22 cellular contexts compared by ENCODE assay signal in the genomic region with DNA sequence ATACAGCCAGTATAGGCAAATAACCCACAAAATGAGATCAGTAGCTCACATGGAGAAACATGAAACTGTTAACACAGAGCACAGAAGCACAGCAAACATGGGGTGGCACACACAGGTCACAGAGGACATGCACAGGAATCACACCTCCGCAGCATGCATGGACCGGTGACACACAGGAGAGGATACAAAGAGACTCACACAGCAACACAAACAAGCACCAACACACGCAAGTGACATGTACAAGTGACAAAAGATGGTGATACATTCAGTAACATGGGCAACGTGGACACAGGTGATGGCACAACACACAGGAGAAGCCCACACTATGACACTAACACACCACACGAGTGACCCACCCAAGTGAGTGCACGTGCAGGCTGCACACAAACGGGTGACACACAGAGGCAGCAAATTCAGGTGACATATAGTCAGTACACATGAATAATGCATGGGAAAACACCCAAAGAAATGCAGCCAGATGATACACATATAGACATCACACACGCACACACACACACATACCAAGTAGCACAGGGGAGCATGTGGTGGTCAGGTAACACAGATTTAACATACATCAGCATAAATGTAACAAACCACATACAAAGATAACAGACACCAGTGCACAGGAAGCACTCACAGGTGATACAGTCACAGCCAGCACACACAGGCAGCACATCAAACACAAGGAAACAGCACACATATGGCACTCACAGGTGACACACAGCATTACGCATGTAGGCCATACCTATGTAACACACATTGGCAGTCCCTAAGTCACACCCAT.
"Had no signal": no experiment of that assay in that cellular context is flagged by ENCODE, and none has a peak within 500 bp of the region (broad histone marks: within the 10 kb centered on the region; RNA-seq: fewer than 3 reads in every experiment).

No MANE protein-coding gene starts in this region.

- H3K4me3 Mint-ChIP-seq: activated B cell treated with CpG ODN at 0.5 μM for 24 hours; activated CD4-positive, alpha-beta T cell treated with anti-CD3 and anti-CD28 coated beads for 36 hours; activated naive CD8-positive, alpha-beta T cell treated with anti-CD3 and anti-CD28 coated beads for 36 hours; central memory CD8-positive, alpha-beta T cell; nephron; stimulated activated naive B cell treated with anti-CD40 and anti-IgM and Interleukin-4, amounts not matched to agents 10 μg/mL and 1 μg/mL and 100 μg/mL, for 72 hours had no signal

- H3K9me3 ChIP-seq: colonic mucosa, gastroesophageal sphincter, sigmoid colon, testis had no signal

- DNase-seq: activated B cell treated with CpG ODN at 0.5 μM for 24 hours; activated CD4-positive, alpha-beta T cell treated with anti-CD3 and anti-CD28 coated beads for 36 hours; activated CD4-positive, alpha-beta T cell treated with anti-CD3 and anti-CD28 coated beads, Interleukin-2, amount 50 U/mL, for 4 hours; activated naive CD4-positive, alpha-beta T cell treated with Interleukin-2 at 50 U/mL for 16 hours; activated naive CD8-positive, alpha-beta T cell treated with anti-CD3 and anti-CD28 coated beads for 36 hours; colonic mucosa; head of caudate nucleus; hypothalamus; sigmoid colon; stimulated activated CD4-positive, alpha-beta T cell treated with anti-CD3 and anti-CD28 coated beads, Interleukin-15, amount 100 ng/mL, for 24 hours; stimulated activated CD4-positive, alpha-beta T cell treated with anti-CD3 and anti-CD28 coated beads, Interleukin-2, amount 100 ng/mL, for 48 hours; stimulated activated CD8-positive, alpha-beta memory T cell treated with anti-CD3 and anti-CD28 coated beads, Interleukin-4, amount 100 ng/mL, for 48 hours; stimulated activated naive B cell treated with anti-CD40 and anti-IgM and Interleukin-4, amounts not matched to agents 10 μg/mL and 1 μg/mL and 100 μg/mL, for 72 hours; T-helper 9 cell; testis; trophoblast cell had no signal

- H3K27ac Mint-ChIP-seq: activated B cell treated with CpG ODN at 0.5 μM for 24 hours; activated CD4-positive, alpha-beta T cell treated with anti-CD3 and anti-CD28 coated beads for 36 hours; activated naive CD8-positive, alpha-beta T cell treated with anti-CD3 and anti-CD28 coated beads for 36 hours; nephron; stimulated activated naive B cell treated with anti-CD40 and anti-IgM and Interleukin-4, amounts not matched to agents 10 μg/mL and 1 μg/mL and 100 μg/mL, for 72 hours had no signal

- H3K4me1 Mint-ChIP-seq: activated B cell treated with CpG ODN at 0.5 μM for 24 hours; central memory CD8-positive, alpha-beta T cell had no signal

- H3K27me3 ChIP-seq: colonic mucosa, sigmoid colon, testis had no signal

- H3K27me3 Mint-ChIP-seq: activated B cell treated with CpG ODN at 0.5 μM for 24 hours; activated CD4-positive, alpha-beta T cell treated with anti-CD3 and anti-CD28 coated beads for 36 hours; activated naive CD8-positive, alpha-beta T cell treated with anti-CD3 and anti-CD28 coated beads for 36 hours; central memory CD8-positive, alpha-beta T cell had no signal

- H3K36me3 ChIP-seq: colonic mucosa, gastroesophageal sphincter, sigmoid colon had no signal

- H3K36me3 Mint-ChIP-seq: activated naive CD8-positive, alpha-beta T cell treated with anti-CD3 and anti-CD28 coated beads for 36 hours; stimulated activated naive B cell treated with anti-CD40 and anti-IgM and Interleukin-4, amounts not matched to agents 10 μg/mL and 1 μg/mL and 100 μg/mL, for 72 hours had no signal

- H3K4me1 ChIP-seq: colonic mucosa, gastroesophageal sphincter, sigmoid colon, testis had no signal

- ATAC-seq: activated CD4-positive, alpha-beta T cell treated with anti-CD3 and anti-CD28 coated beads for 36 hours; gastroesophageal sphincter; stimulated activated naive B cell treated with anti-CD40 and anti-IgM and Interleukin-4, amounts not matched to agents 10 μg/mL and 1 μg/mL and 100 μg/mL, for 72 hours had no signal

- H3K4me2 ChIP-seq: smooth muscle cell had no signal

- H3K27ac ChIP-seq: colonic mucosa, epithelial cell of prostate, gastroesophageal sphincter, sigmoid colon, testis had no signal

- H3K4me3 ChIP-seq: colonic mucosa, gastroesophageal sphincter, sigmoid colon, smooth muscle cell, testis had no signal

- H3K9me3 Mint-ChIP-seq: activated B cell treated with CpG ODN at 0.5 μM for 24 hours; activated naive CD8-positive, alpha-beta T cell treated with anti-CD3 and anti-CD28 coated beads for 36 hours; central memory CD8-positive, alpha-beta T cell; nephron; stimulated activated naive B cell treated with anti-CD40 and anti-IgM and Interleukin-4, amounts not matched to agents 10 μg/mL and 1 μg/mL and 100 μg/mL, for 72 hours had no signal

- FAIRE-seq: astrocyte had no signal
